8 cellular contexts compared by ENCODE assay signal in the genomic region with DNA sequence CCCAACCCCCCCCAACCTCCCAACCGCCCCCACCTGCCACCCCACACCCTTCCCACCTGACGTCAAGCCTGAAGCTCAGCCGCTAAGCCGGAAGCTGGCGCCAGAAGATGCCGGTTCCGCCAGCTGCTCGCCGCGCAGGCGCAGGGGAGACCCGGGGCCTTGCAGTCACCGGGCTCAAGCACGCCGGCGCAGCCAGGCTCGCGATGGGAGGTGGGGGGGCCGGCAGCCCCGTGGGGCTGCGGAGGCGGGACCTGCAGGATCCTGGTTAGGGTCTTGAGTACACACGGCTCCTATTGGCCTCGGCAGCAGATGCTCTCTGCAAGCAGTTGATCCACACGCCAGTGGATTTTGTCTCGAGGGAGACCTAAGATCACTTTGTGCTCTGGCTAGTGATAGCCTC. TPM values are rescaled to one million over a fixed set of nuclear protein-coding genes. Genes with fewer than 3 reads are reported as not detected.
DNase-seq lines count a peak whose midpoint lies in the region; ATAC-seq, FAIRE-seq and TF ChIP-seq lines count a peak whose summit lies in the region.

Gene LIG4, minus strand, starts transcription at position 109 of the 400 bp plus-strand sequence. CDS start 4,268 bp downstream, outside the sequence.

- H3K36me3 ChIP-seq in keratinocyte (ENCODE audit: control insufficient read depth in 2 of 2, extremely low read depth in 1 of 2, insufficient read depth in 2 of 2, low read length in 2 of 2) = peaks cover 0 to 2% of the 10 kb centered on the region in 2 experiments

- FAIRE-seq in keratinocyte (lab: Jason Lieb, UNC) = peak; percentile 20

- peaks cover 39% of the 10 kb centered on the region for H3K79me2 ChIP-seq in keratinocyte (ENCODE audit: control insufficient read depth, insufficient read depth, low read length)

- peak within 1 kb of the TSS; percentile 82 for H3K9ac ChIP-seq in keratinocyte (ENCODE audit: control insufficient read depth, extremely low read depth, insufficient read depth, low read length)

- peak; percentile 65 for ATAC-seq in GM19025 (IDR thresholded peaks at IDR 0.05; ENCODE audit: low read depth, unreplicated experiment)
- peak; percentile 63 for ATAC-seq in HG03280 (IDR thresholded peaks at IDR 0.05; ENCODE audit: unreplicated experiment)

- H2AFZ ChIP-seq in keratinocyte (ENCODE audit: control insufficient read depth, low read length) = peak within 1 kb of the TSS; percentile 97

- no peak for TF ChIP-seq CTCF in AG09319 (IDR thresholded peaks at IDR 0.05; ENCODE audit: low read depth, low read length)
- TF ChIP-seq CTCF in keratinocyte (optimal IDR thresholded peaks at IDR 0.05 in 1 of 3, IDR thresholded peaks at IDR 0.05 in 1 of 3, conservative IDR thresholded peaks at IDR 0.05 in 1 of 3; ENCODE audit: extremely low read depth in 1 of 3, insufficient read depth in 2 of 3, low read length in 3 of 3) = no peak

- DNase-seq in AG09319 (ENCODE audit: extremely low read depth, low read depth) (peak; percentile 84), NCI-H345 treated with DMSO at 0.1 percent for 48 hours (lab: John Stamatoyannopoulos, UW; ENCODE audit: unreplicated experiment) (peak; percentile 91), cerebellar cortex (ENCODE audit: low spot score) (peak; percentile 88), keratinocyte (ENCODE audit: low read depth, low spot score) (peak; percentile 53)
- peak; percentile 86 for DNase-seq in activated CD4-positive, CD25-positive, alpha-beta regulatory T cell treated with anti-CD3 and anti-CD28 coated beads, Interleukin-2, amount 50 U/mL, for 16 hours (ENCODE audit: low read depth, low spot score)
- peak; percentile 74 to 85 (median 79) for DNase-seq in stimulated activated CD4-positive, alpha-beta T cell treated with anti-CD3 and anti-CD28 coated beads, Interleukin-12 subunit alpha, Interleukin-12 subunit beta, amount 100 ng/mL, for 48 hours (ENCODE audit: low read depth in 2 of 3, low spot score in 1 of 3)

- H3K4me1 ChIP-seq in keratinocyte (ENCODE audit: control insufficient read depth, extremely low read depth, insufficient read depth, low read length) = peaks cover 28% of the 10 kb centered on the region

- H3K9me1 ChIP-seq in keratinocyte (ENCODE audit: control insufficient read depth, extremely low read depth, insufficient read depth, low read length) = no peaks in the 10 kb centered on the region

- no peaks in the 10 kb centered on the region for H3K27me3 ChIP-seq in keratinocyte (ENCODE audit: control insufficient read depth, extremely low read depth, insufficient read depth, low read length)

- no peaks in the 10 kb centered on the region for H3K9me3 ChIP-seq in keratinocyte (ENCODE audit: control insufficient read depth, low read depth, low read length)

- peak within 1 kb of the TSS; percentile 97 for H3K4me2 ChIP-seq in keratinocyte (ENCODE audit: control insufficient read depth, extremely low read depth, insufficient read depth, low read depth, low read length)

- H3K4me3 ChIP-seq in keratinocyte (ENCODE audit: control insufficient read depth in 2 of 3, extremely low read depth in 1 of 3, insufficient read depth in 2 of 3, low read depth in 1 of 3, low read length in 3 of 3) = peak within 1 kb of the TSS; percentile 56 to 74 (median 68)

- dilution Hi-C loops in keratinocyte (cut with MboI; ENCODE audit: extremely low pct_ligation_motif_present, low sequenced_read_pairs) = no loop called here

- H3K27ac ChIP-seq in keratinocyte (ENCODE audit: control insufficient read depth, insufficient read depth, low read length) = peak within 1 kb of the TSS; percentile 82

- H4K20me1 ChIP-seq in keratinocyte (ENCODE audit: control insufficient read depth, extremely low read depth, insufficient read depth, low read length) = no peaks in the 10 kb centered on the region

RNA-seq across cellular contexts. Expression of gene LIG4, which starts in this region (rescaled TPM):
- 8.7 to 16.8 TPM (median 13.6 TPM) in 3 replicates for polyA plus RNA-seq in keratinocyte
- polyA plus RNA-seq in keratinocyte (2011; ENCODE audit: low read depth) = 18.7 TPM
- 5.9 and 13.0 TPM in 2 replicates for polyA plus RNA-seq in keratinocyte (2011; cell fraction: cytosol; rRNA removed)
- 27.1 and 37.1 TPM in 2 replicates for polyA plus RNA-seq in keratinocyte (2011; cell fraction: nucleus; rRNA removed)
- 10.1 and 11.9 TPM in 2 replicates for polyA plus RNA-seq in keratinocyte (2012; ENCODE audit: low replicate concordance)
- polyA minus RNA-seq in keratinocyte = 1.8 to 10.6 TPM (median 6.5 TPM) in 3 replicates
- polyA minus RNA-seq in keratinocyte (2011; cell fraction: cytosol; rRNA and poly(A)+ RNA removed) = 6.9 TPM
- polyA minus RNA-seq in keratinocyte (2011; cell fraction: nucleus; rRNA and poly(A)+ RNA removed) = 9.9 and 19.9 TPM in 2 replicates

Comparison
In these comparisons a context has a peak if more than half of its experiments do, and no peak if none do; other contexts are left out.
1. Peak in every context shown above with its lines: DNase-seq, ATAC-seq, H3K4me3 ChIP-seq and H3K27ac ChIP-seq.